Comparison of ENCODE assay signal across 11 cellular contexts in genomic region chr1:174954686-174955669, GRCh38. TPM values are rescaled to one million over a fixed set of nuclear protein-coding genes. Genes with fewer than 3 reads are reported as not detected.
DNase-seq lines count a peak whose midpoint lies in the region; ATAC-seq and TF ChIP-seq lines count a peak whose summit lies in the region.
"Had no signal": no experiment of that assay in that cellular context is flagged by ENCODE, and none has a peak within 500 bp of the region (broad histone marks: within the 10 kb centered on the region; RNA-seq: fewer than 3 reads in every experiment).

No MANE protein-coding gene starts in this region.

- no peak for ATAC-seq in left cardiac atrium
- ATAC-seq in HG02870 (IDR thresholded peaks at IDR 0.05; ENCODE audit: unreplicated experiment), result no peak

- no peaks in the 10 kb centered on the region for H3K9me3 Mint-ChIP-seq in mesothelial cell of epicardium
- H3K9me3 Mint-ChIP-seq: central memory CD8-positive, alpha-beta T cell had no signal

- TF ChIP-seq CTCF in mesothelial cell of epicardium (IDR thresholded peaks at IDR 0.05; ENCODE audit: unreplicated experiment), result no peak

- H3K27me3 Mint-ChIP-seq in mesothelial cell of epicardium (ENCODE audit: low read depth), result no peaks in the 10 kb centered on the region
- H3K27me3 Mint-ChIP-seq: central memory CD8-positive, alpha-beta T cell had no signal

- H3K27ac Mint-ChIP-seq in mesothelial cell of epicardium, result peak overlapping the region; percentile 71

- H3K4me3 Mint-ChIP-seq in mesothelial cell of epicardium, result no peak overlapping the region
- H3K4me3 Mint-ChIP-seq: central memory CD8-positive, alpha-beta T cell had no signal

- DNase-seq in DMS53 treated with DMSO at 0.1 percent for 48 hours (lab: John Stamatoyannopoulos, UW; ENCODE audit: unreplicated experiment) (peak; percentile 52), NCI-H1436 (lab: John Stamatoyannopoulos, UW) (peak; percentile 79), SHP77 treated with DMSO at 0.1 percent for 48 hours (lab: John Stamatoyannopoulos, UW) (peak; percentile 52), mesothelial cell of epicardium (ENCODE audit: low spot score in 2 of 2, unreplicated experiment in 2 of 2) (no peak), left cardiac atrium (no peak), cortex of kidney (lab: John Stamatoyannopoulos, UW) (no peak), ureter (ENCODE audit: low spot score) (no peak)
- DNase-seq: H7, testis had no signal

- H3K36me3 Mint-ChIP-seq in mesothelial cell of epicardium, result peaks cover 2% of the 10 kb centered on the region

- intact Hi-C loops in left cardiac atrium (cut with DNase I), result no loop called here

- peaks cover 22% of the 10 kb centered on the region for H3K4me1 Mint-ChIP-seq in mesothelial cell of epicardium

RNA-seq across cellular contexts. Expression of gene CACYBP, which starts 44.8 kb away (rescaled TPM):
- total RNA-seq in mesothelial cell of epicardium (58.8 to 70.0 TPM (median 63.7 TPM) in 3 replicates), left cardiac atrium (10 to 100 TPM; 52.8 to 91.4 TPM), ureter (54.1 TPM)

Comparison
In these comparisons a context has a peak if more than half of its experiments do, and no peak if none do; other contexts are left out.
1. DNase-seq: peak in DMS53 treated with DMSO at 0.1 percent for 48 hours (single experiment), NCI-H1436 (single experiment) and SHP77 treated with DMSO at 0.1 percent for 48 hours (single experiment); none in mesothelial cell of epicardium (0 of 2), left cardiac atrium (single experiment), cortex of kidney (single experiment) and ureter (single experiment).